In genomic region chr3:12990306-12990705, GRCh38 we compare ENCODE assay signal across 18 cellular contexts.
DNase-seq lines count a peak whose midpoint lies in the region; ATAC-seq, FAIRE-seq and TF ChIP-seq lines count a peak whose summit lies in the region.
"Had no signal": no experiment of that assay in that cellular context is flagged by ENCODE, and none has a peak within 500 bp of the region (broad histone marks: within the 10 kb centered on the region; RNA-seq: fewer than 3 reads in every experiment).

No MANE protein-coding gene starts in this region.

- no peak overlapping the region for H4K8ac ChIP-seq in H1 (ENCODE audit: extremely low read depth, insufficient read depth, low read length)

- no peak overlapping the region for H3K4ac ChIP-seq in H1 (replicated peaks; ENCODE audit: insufficient read length, low read depth, low read length)

- TF ChIP-seq POLR2A in H1 (IDR thresholded peaks at IDR 0.05; ENCODE audit: control extremely low read depth in 1 of 2, low read depth in 2 of 2, low read length in 2 of 2): no peak

- H4K5ac ChIP-seq in H1 (ENCODE audit: insufficient read length, low read depth, low read length): no peak overlapping the region

- H3K36me3 Mint-ChIP-seq in naive thymus-derived CD8-positive, alpha-beta T cell: peaks cover 0 to 20% (median 0%) of the 10 kb centered on the region in 3 donors
- H3K36me3 Mint-ChIP-seq in activated CD4-positive, alpha-beta T cell treated with anti-CD3 and anti-CD28 coated beads for 36 hours (ENCODE audit: low read depth): peaks cover 3% of the 10 kb centered on the region
- H3K36me3 Mint-ChIP-seq: activated naive CD4-positive, alpha-beta T cell treated with anti-CD3 and anti-CD28 coated beads, Interleukin-2, amount 50 U/mL, for 24 hours had no signal

- no peaks in the 10 kb centered on the region for H3K36me3 ChIP-seq in H1 (ENCODE audit: control insufficient read depth in 2 of 4, insufficient read depth in 4 of 4, low read length in 3 of 4)
- H3K36me3 ChIP-seq: colonic mucosa, esophagus squamous epithelium had no signal

- peaks cover 35 to 69% (median 65%) of the 10 kb centered on the region in 4 donors for H3K4me1 Mint-ChIP-seq in naive thymus-derived CD8-positive, alpha-beta T cell
- H3K4me1 Mint-ChIP-seq in activated CD4-positive, alpha-beta T cell treated with anti-CD3 and anti-CD28 coated beads for 36 hours: peaks cover 27% of the 10 kb centered on the region

- no peak overlapping the region for H3K23ac ChIP-seq in H1 (ENCODE audit: insufficient read length)

- H4K20me1 ChIP-seq in H1 (replicated peaks in 1 of 2; ENCODE audit: control insufficient read depth in 1 of 2, insufficient read depth in 2 of 2, low read length in 2 of 2): peaks cover 3 to 5% of the 10 kb centered on the region in 2 experiments

- no peak overlapping the region for H2BK12ac ChIP-seq in H1 (ENCODE audit: low read depth, low read length)

- POLR2A ChIA-PET in AG04450 (lab: Yijun Ruan, JAX) (no interaction called here), H1 (lab: Charles Lee; ENCODE audit: partially characterized antibody) (no interaction called here)
- POLR2A ChIA-PET in naive thymus-derived CD8-positive, alpha-beta T cell (lab: Charles Lee): interaction anchor here (1.5 to 2.6 kb wide), 3 partner anchors 10 to 75 kb away, joined by 3 to 6 read pairs (median 4); no protein-coding TSS in a partner anchor
- POLR2A ChIA-PET in activated CD4-positive, alpha-beta T cell treated with anti-CD3 and anti-CD28 coated beads for 36 hours (lab: Charles Lee): no interaction called here

- H2BK5ac ChIP-seq in H1 (ENCODE audit: low read depth, low read length): no peak overlapping the region

- CTCF ChIA-PET in AG04450 (lab: Charles Lee): interaction anchor here (1.2 to 1.8 kb wide), 3 partner anchors 9 to 463 kb away, joined by 3 to 4 read pairs (median 4); no protein-coding TSS in a partner anchor
- CTCF ChIA-PET in H1 (lab: Charles Lee; ENCODE audit: partially characterized antibody): interaction anchor here (1.0 to 12.1 kb wide), 11 partner anchors 8 to 122 kb away, joined by 3 to 267 read pairs (median 3); no protein-coding TSS in a partner anchor
- CTCF ChIA-PET in activated CD4-positive, alpha-beta T cell treated with anti-CD3 and anti-CD28 coated beads for 36 hours (lab: Charles Lee): interaction anchor here (0.9 to 1.7 kb wide), 5 partner anchors 10 to 149 kb away, joined by 3 to 7 read pairs (median 3); partner anchors contain the start of gene RPL32

- H2BK20ac ChIP-seq in H1 (ENCODE audit: low read length): no peak overlapping the region

- H3K18ac ChIP-seq in H1 (ENCODE audit: extremely low read depth, low read length): no peak overlapping the region; the same call in 1 of the 2 replicates

- no peaks in the 10 kb centered on the region for H3K27me3 Mint-ChIP-seq in naive thymus-derived CD8-positive, alpha-beta T cell
- H3K27me3 Mint-ChIP-seq in activated CD4-positive, alpha-beta T cell treated with anti-CD3 and anti-CD28 coated beads for 36 hours: no peaks in the 10 kb centered on the region
- H3K27me3 Mint-ChIP-seq: activated naive CD4-positive, alpha-beta T cell treated with anti-CD3 and anti-CD28 coated beads, Interleukin-2, amount 50 U/mL, for 24 hours had no signal

- ATAC-seq in naive thymus-derived CD8-positive, alpha-beta T cell: no peak
- ATAC-seq in activated CD4-positive, alpha-beta T cell treated with anti-CD3 and anti-CD28 coated beads for 36 hours: no peak

- no peak overlapping the region for H2BK120ac ChIP-seq in H1 (replicated peaks; ENCODE audit: low read depth, low read length)

- 88% methylated on average over 5 of the region's 5 CpGs; no CpG with 5 or more reads in 1 of the 2 experiments for WGBS in H1 (ENCODE audit: extremely low coverage in 1 of 2, insufficient coverage in 1 of 2, insufficient read length in 1 of 2, insufficient replicate concordance in 2 of 2, low coverage in 1 of 2, low lambda C conversion rate in 2 of 2, missing lambda C conversion rate in 1 of 2), 2 experiments

- H3K9ac ChIP-seq in H1 (replicated peaks in 1 of 4; ENCODE audit: extremely low read depth in 1 of 4, low read depth in 3 of 4, low read length in 3 of 4): no peak overlapping the region

- H3K9me3 ChIP-seq in AG04450 (ENCODE audit: control insufficient read depth, insufficient read depth, low read length): peaks cover 4% of the 10 kb centered on the region; the same call in 1 of the 2 replicates
- peaks cover 0 to 5% of the 10 kb centered on the region in 2 experiments; a peak in 2 of 4 replicates for H3K9me3 ChIP-seq in H1 (ENCODE audit: insufficient read depth in 2 of 2, low read depth in 1 of 2, low read length in 1 of 2)
- H3K9me3 ChIP-seq: colonic mucosa, esophagus squamous epithelium had no signal

- no peak for TF ChIP-seq CTCF in AG04450 (IDR thresholded peaks at IDR 0.05; ENCODE audit: low read depth, low read length)
- no peak for TF ChIP-seq CTCF in H1 (IDR thresholded peaks at IDR 0.05; ENCODE audit: control extremely low read depth in 1 of 3, insufficient read depth in 1 of 3, low read depth in 1 of 3, low read length in 3 of 3)

- no peak overlapping the region for H4K91ac ChIP-seq in H1 (replicated peaks; ENCODE audit: insufficient read length, low read length)

- no peaks in the 10 kb centered on the region for H3K79me2 ChIP-seq in H1 (ENCODE audit: control insufficient read depth in 1 of 2, insufficient read depth in 2 of 2, low read length in 2 of 2)

- peaks cover 0 to 23% (median 18%) of the 10 kb centered on the region in 4 experiments; a peak in 6 of 7 replicates for H3K4me1 ChIP-seq in H1 (replicated peaks in 1 of 4; ENCODE audit: control insufficient read depth in 3 of 4, insufficient read depth in 4 of 4, low read length in 3 of 4)
- H3K4me1 ChIP-seq: colonic mucosa had no signal

- H3K27ac Mint-ChIP-seq in naive thymus-derived CD8-positive, alpha-beta T cell: peak overlapping the region in 7 of 10 donors; percentile 16 to 43 (median 34)
- H3K27ac Mint-ChIP-seq in activated CD4-positive, alpha-beta T cell treated with anti-CD3 and anti-CD28 coated beads for 36 hours: no peak overlapping the region
- H3K27ac Mint-ChIP-seq: activated naive CD4-positive, alpha-beta T cell treated with anti-CD3 and anti-CD28 coated beads, Interleukin-2, amount 50 U/mL, for 24 hours had no signal

- TF ChIP-seq EP300 in H1 (IDR thresholded peaks at IDR 0.05; ENCODE audit: borderline replicate concordance in 1 of 2, low read depth in 2 of 2, low read length in 2 of 2): no peak

- H3K56ac ChIP-seq in H1 (replicated peaks; ENCODE audit: insufficient read length, low read depth, low read length): no peak overlapping the region

- no peak overlapping the region for H2AFZ ChIP-seq in H1 (ENCODE audit: low read length)

- peak overlapping the region in 2 of 10 donors; percentile 20 to 45 for H3K4me3 Mint-ChIP-seq in naive thymus-derived CD8-positive, alpha-beta T cell
- H3K4me3 Mint-ChIP-seq in activated CD4-positive, alpha-beta T cell treated with anti-CD3 and anti-CD28 coated beads for 36 hours: no peak overlapping the region
- H3K4me3 Mint-ChIP-seq: activated naive CD4-positive, alpha-beta T cell treated with anti-CD3 and anti-CD28 coated beads, Interleukin-2, amount 50 U/mL, for 24 hours had no signal

- H3K14ac ChIP-seq in H1 (ENCODE audit: insufficient read length): no peak overlapping the region

- no peak for FAIRE-seq in H1 (lab: Jason Lieb, UNC)

- H3K4me2 ChIP-seq in H1 (ENCODE audit: insufficient read depth in 1 of 2, low read depth in 2 of 2, low read length in 2 of 2): no peak overlapping the region

- H3K4me3 ChIP-seq in AG04450 (ENCODE audit: low read depth, low read length) (no peak overlapping the region), H1 (ENCODE audit: extremely low read depth in 1 of 4, insufficient read depth in 2 of 4, low read depth in 3 of 4, low read length in 4 of 4) (no peak overlapping the region)
- H3K4me3 ChIP-seq: colonic mucosa, esophagus squamous epithelium had no signal

- no peak overlapping the region for H2BK15ac ChIP-seq in H1 (ENCODE audit: low read length)

- peaks cover 2% of the 10 kb centered on the region; the same call in 1 of the 2 replicates for H3K79me1 ChIP-seq in H1 (ENCODE audit: low read depth, low read length)

- intact Hi-C loops in activated CD4-positive, alpha-beta T cell treated with anti-CD3 and anti-CD28 coated beads for 36 hours (cut with DNase I, micrococcal nuclease): no loop called here

- peaks cover 16% of the 10 kb centered on the region; the same call in 1 of the 2 replicates for H3K23me2 ChIP-seq in H1 (ENCODE audit: low read depth, low read length)

- H3K27me3 ChIP-seq in AG04450 (ENCODE audit: control insufficient read depth, insufficient read depth, low read length): peaks cover 3% of the 10 kb centered on the region
- peaks cover 0 to 12% (median 7%) of the 10 kb centered on the region in 4 experiments; a peak in 3 of 7 replicates for H3K27me3 ChIP-seq in H1 (replicated peaks in 1 of 4; ENCODE audit: control insufficient read depth in 3 of 4, extremely low read depth in 1 of 4, insufficient read depth in 3 of 4, low read length in 3 of 4)
- H3K27me3 ChIP-seq: colonic mucosa had no signal

- TF ChIP-seq RAD21 in H1 (IDR thresholded peaks at IDR 0.05 in 1 of 2, conservative IDR thresholded peaks at IDR 0.05 in 1 of 2; ENCODE audit: low read depth in 2 of 2, low read length in 2 of 2): no peak

- DNase-seq in AG04450 (ENCODE audit: low read depth, low spot score) (no peak), M059J (ENCODE audit: low read depth) (peak; percentile 52), H1 (ENCODE audit: low read depth in 1 of 2, low spot score in 2 of 2) (no peak), COLO668 (lab: John Stamatoyannopoulos, UW; ENCODE audit: unreplicated experiment) (no peak), AG20443 (ENCODE audit: low spot score) (no peak), NCI-H1417 treated with DMSO at 0.1 percent for 48 hours (lab: John Stamatoyannopoulos, UW) (no peak)
- no peak for DNase-seq in naive thymus-derived CD8-positive, alpha-beta T cell
- no peak for DNase-seq in activated CD4-positive, alpha-beta T cell treated with anti-CD3 and anti-CD28 coated beads for 36 hours
- DNase-seq: activated CD4-positive, CD25-positive, alpha-beta regulatory T cell treated with anti-CD3 and anti-CD28 coated beads, Interleukin-2, amount 50 U/mL, for 72 hours; activated CD8-positive, alpha-beta memory T cell treated with anti-CD3 and anti-CD28 coated beads, Interleukin-2, amount 50 U/mL, for 4 hours; colonic mucosa; DMS 273 treated with DMSO at 0.1 percent for 48 hours; esophagus squamous epithelium; NCI-H187; NCI-H510A; stimulated activated naive CD4-positive, alpha-beta T cell treated with Interleukin-2 at 50 U/mL for 16 hours had no signal

- no peaks in the 10 kb centered on the region for H3K9me3 Mint-ChIP-seq in naive thymus-derived CD8-positive, alpha-beta T cell
- no peaks in the 10 kb centered on the region for H3K9me3 Mint-ChIP-seq in activated CD4-positive, alpha-beta T cell treated with anti-CD3 and anti-CD28 coated beads for 36 hours (ENCODE audit: low read depth)
- H3K9me3 Mint-ChIP-seq: activated naive CD4-positive, alpha-beta T cell treated with anti-CD3 and anti-CD28 coated beads, Interleukin-2, amount 50 U/mL, for 24 hours had no signal

- peak overlapping the region; percentile 78 for H3K27ac ChIP-seq in AG04450 (ENCODE audit: low read depth, low read length)
- no peak overlapping the region for H3K27ac ChIP-seq in H1 (ENCODE audit: low read depth, low read length)
- H3K27ac ChIP-seq: colonic mucosa, HL-60 had no signal

- H2AK5ac ChIP-seq in H1 (ENCODE audit: low read depth, low read length): peak overlapping the region; percentile 53; the same call in 1 of the 2 replicates
